Comparison of ENCODE assay signal across 9 cellular contexts in the genomic region with DNA sequence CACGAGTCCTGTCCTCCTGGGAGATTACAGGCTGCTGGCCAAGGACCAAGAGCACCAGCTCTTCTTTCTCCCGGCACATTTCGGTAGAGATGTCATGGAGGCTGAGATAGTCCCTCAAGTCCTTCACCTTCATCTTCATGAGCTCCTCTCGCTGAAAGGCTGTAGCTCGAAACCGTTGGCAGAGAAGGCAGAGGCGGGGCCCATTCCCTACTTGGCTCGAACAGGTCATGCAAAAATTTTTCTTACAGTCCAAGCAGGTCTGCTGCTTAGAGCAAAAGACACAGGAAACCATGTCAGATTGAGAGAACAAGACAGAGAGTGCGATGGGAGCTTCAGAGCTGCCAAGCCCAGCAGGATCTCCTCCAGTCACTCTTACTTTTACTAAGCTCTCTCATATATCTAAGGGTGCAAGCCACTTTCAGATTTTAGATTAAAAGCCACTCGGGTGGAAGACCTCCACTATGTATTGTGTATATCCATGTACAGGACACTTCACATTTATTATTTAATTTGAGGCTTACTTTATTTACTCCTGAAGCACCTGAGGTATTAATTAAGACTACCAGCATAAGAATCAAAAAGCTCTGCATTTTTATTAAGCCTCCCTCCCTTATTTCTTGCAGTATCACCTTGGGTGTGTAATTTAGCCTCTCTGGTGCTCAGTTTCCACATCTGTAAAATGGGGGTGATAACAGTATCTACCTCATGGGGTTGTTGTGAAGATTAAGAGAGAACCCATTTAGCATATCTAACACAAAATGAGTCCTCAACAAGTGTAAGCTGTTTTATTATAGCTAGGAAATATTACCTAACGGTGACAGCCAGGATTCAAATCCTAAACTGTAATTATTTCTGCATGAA. TPM values are rescaled to one million over a fixed set of nuclear protein-coding genes. Genes with fewer than 3 reads are reported as not detected.
A peak's percentile ranks its signal among the peaks of the same experiment; 100 is the strongest.
DNase-seq lines count a peak whose midpoint lies in the region; ATAC-seq and TF ChIP-seq lines count a peak whose summit lies in the region.
"Had no signal": no experiment of that assay in that cellular context is flagged by ENCODE, and none has a peak within 500 bp of the region (broad histone marks: within the 10 kb centered on the region; RNA-seq: fewer than 3 reads in every experiment).

No MANE protein-coding gene starts in this region.

- DNase-seq in activated T-cell treated with anti-CD3 and anti-CD28 coated beads, Interleukin-2, amount 50 U/mL, for 4 hours, result no peak
- DNase-seq in activated T-cell treated with anti-CD3 and anti-CD28 coated beads for 4 hours (no peak), ascending aorta (ENCODE audit: low spot score in 2 of 2) (no peak), memory B cell (ENCODE audit: low spot score in 2 of 2) (no peak), thyroid gland (peak; percentile 73 to 84), NCI-H526 treated with DMSO at 0.1 percent for 48 hours (lab: John Stamatoyannopoulos, UW) (no peak), NCI-H2196 treated with DMSO at 0.1 percent for 48 hours (lab: John Stamatoyannopoulos, UW; ENCODE audit: unreplicated experiment) (no peak)
- DNase-seq: NCI-H1105 treated with DMSO at 0.1 percent for 48 hours had no signal

- no peak for ATAC-seq in activated T-cell treated with anti-CD3 and anti-CD28 coated beads, Interleukin-2, amount 50 U/mL, for 4 hours
- ATAC-seq in memory B cell (ENCODE audit: low read depth), result no peak
- no peak for ATAC-seq in GM18520 (IDR thresholded peaks at IDR 0.05; ENCODE audit: unreplicated experiment)

- H3K4me3 Mint-ChIP-seq in activated T-cell treated with anti-CD3 and anti-CD28 coated beads, Interleukin-2, amount 50 U/mL, for 4 hours, result peak overlapping the region; percentile 66
- H3K4me3 Mint-ChIP-seq in memory B cell, result no peak overlapping the region

- peak in 1 of 2 donors; percentile 69 for TF ChIP-seq POLR2A in thyroid gland (IDR thresholded peaks at IDR 0.05)

- H3K4me1 ChIP-seq in ascending aorta, result peaks cover 9 to 19% of the 10 kb centered on the region in 2 donors
- H3K4me1 ChIP-seq in thyroid gland, result peaks cover 81 to 94% of the 10 kb centered on the region in 2 donors

- H3K27me3 Mint-ChIP-seq in activated T-cell treated with anti-CD3 and anti-CD28 coated beads, Interleukin-2, amount 50 U/mL, for 4 hours (ENCODE audit: low read depth), result no peaks in the 10 kb centered on the region
- H3K27me3 Mint-ChIP-seq in memory B cell, result no peaks in the 10 kb centered on the region

- H3K36me3 ChIP-seq in ascending aorta (peaks cover 9 to 21% of the 10 kb centered on the region in 2 donors), thyroid gland (peaks cover 4 to 6% of the 10 kb centered on the region in 2 donors)

- H3K36me3 Mint-ChIP-seq in activated T-cell treated with anti-CD3 and anti-CD28 coated beads, Interleukin-2, amount 50 U/mL, for 4 hours (ENCODE audit: insufficient read depth), result peaks cover 41% of the 10 kb centered on the region
- peaks cover 24% of the 10 kb centered on the region for H3K36me3 Mint-ChIP-seq in memory B cell

- peak overlapping the region; percentile 84 for H3K27ac Mint-ChIP-seq in memory B cell

- no peaks in the 10 kb centered on the region for H3K9me3 Mint-ChIP-seq in activated T-cell treated with anti-CD3 and anti-CD28 coated beads, Interleukin-2, amount 50 U/mL, for 4 hours
- no peaks in the 10 kb centered on the region for H3K9me3 Mint-ChIP-seq in memory B cell

- peak overlapping the region; percentile 85 to 92 for H3K27ac ChIP-seq in ascending aorta
- H3K27ac ChIP-seq in thyroid gland, result peak overlapping the region; percentile 90 to 98 (median 93)

- H3K4me3 ChIP-seq in ascending aorta (no peak overlapping the region), thyroid gland (replicated peaks in 1 of 3) (no peak overlapping the region)

- WGBS in thyroid gland, 2 donors, result 49 to 66% methylated on average over 8 to 11 of the region's 11 CpGs

- H3K27me3 ChIP-seq in ascending aorta, result no peaks in the 10 kb centered on the region
- no peaks in the 10 kb centered on the region for H3K27me3 ChIP-seq in thyroid gland

- TF ChIP-seq CTCF in ascending aorta (IDR thresholded peaks at IDR 0.05), result no peak
- no peak for TF ChIP-seq CTCF in thyroid gland (IDR thresholded peaks at IDR 0.05)

- intact Hi-C loops in ascending aorta (cut with DNase I), result loop anchor here (1.0 to 5.0 kb wide), 2 partner anchors 41 to 769 kb away; partner anchors contain the start of gene LIG3
- intact Hi-C loops in thyroid gland (cut with DNase I), result no loop called here

- H3K9me3 ChIP-seq in ascending aorta (no peaks in the 10 kb centered on the region), thyroid gland (no peaks in the 10 kb centered on the region)

- peaks cover 56% of the 10 kb centered on the region for H3K4me1 Mint-ChIP-seq in activated T-cell treated with anti-CD3 and anti-CD28 coated beads, Interleukin-2, amount 50 U/mL, for 4 hours (ENCODE audit: low read depth)
- peaks cover 11% of the 10 kb centered on the region for H3K4me1 Mint-ChIP-seq in memory B cell

RNA-seq across cellular contexts. Expression of gene LIG3, which starts 41.4 kb away (rescaled TPM):
- total RNA-seq in activated T-cell treated with anti-CD3 and anti-CD28 coated beads, Interleukin-2, amount 50 U/mL, for 4 hours, result 10 to 100 TPM; 54.3 to 63.9 (median 58.2) TPM
- 24.5 TPM for total RNA-seq in ascending aorta
- 100 to 1,000 TPM in 1 of 4 donors, 10 to 100 TPM in 3; 34.5 to 103 (median 46.7) TPM for total RNA-seq in thyroid gland

RNA-seq across cellular contexts. Expression of gene RFFL, which starts 41.8 kb away (rescaled TPM):
- 10 to 100 TPM; 19.6 to 28.2 (median 20.3) TPM for total RNA-seq in activated T-cell treated with anti-CD3 and anti-CD28 coated beads, Interleukin-2, amount 50 U/mL, for 4 hours
- total RNA-seq in ascending aorta (20.0 TPM), thyroid gland (100 to 1,000 TPM in 2 of 4 donors, 10 to 100 TPM in 2; 51.1 to 145 (median 96.1) TPM)

Comparison
In these comparisons a context has a peak if more than half of its experiments do, and no peak if none do; other contexts are left out.
1. DNase-seq: peak in thyroid gland (2 of 2); none in activated T-cell treated with anti-CD3 and anti-CD28 coated beads, Interleukin-2, amount 50 U/mL, for 4 hours (single experiment), activated T-cell treated with anti-CD3 and anti-CD28 coated beads for 4 hours (single experiment), ascending aorta (0 of 2), memory B cell (0 of 2), NCI-H526 treated with DMSO at 0.1 percent for 48 hours (single experiment) and NCI-H2196 treated with DMSO at 0.1 percent for 48 hours (single experiment).